In genomic region chr2:80490964-80491363, GRCh38 we compare ENCODE assay signal across 21 cellular contexts.
DNase-seq lines count a peak whose midpoint lies in the region; ATAC-seq and TF ChIP-seq lines count a peak whose summit lies in the region.
"Had no signal": no experiment of that assay in that cellular context is flagged by ENCODE, and none has a peak within 500 bp of the region (broad histone marks: within the 10 kb centered on the region; RNA-seq: fewer than 3 reads in every experiment).

No MANE protein-coding gene starts in this region.

- no peaks in the 10 kb centered on the region for H3K9me1 ChIP-seq in IMR-90 (ENCODE audit: insufficient read depth, low read length)

- peaks cover 1% of the 10 kb centered on the region; the same call in 1 of the 2 replicates for H3K4me1 ChIP-seq in IMR-90 (ENCODE audit: control insufficient read depth, insufficient read depth, low read length)
- H3K4me1 ChIP-seq in trophoblast cell (ENCODE audit: control insufficient read depth in 1 of 2, insufficient read depth in 2 of 2, low read length in 2 of 2), result peaks cover 0 to 2% of the 10 kb centered on the region in 2 experiments
- H3K4me1 ChIP-seq in stomach, result no peaks in the 10 kb centered on the region
- H3K4me1 ChIP-seq in ascending aorta, result no peaks in the 10 kb centered on the region
- H3K4me1 ChIP-seq: BE2C had no signal

- no peak overlapping the region for H2BK5ac ChIP-seq in IMR-90 (ENCODE audit: low read depth, low read length, poor library complexity, severe bottlenecking)
- H2BK5ac ChIP-seq in trophoblast cell (ENCODE audit: low read depth, low read length, poor library complexity), result no peak overlapping the region

- no peak for TF ChIP-seq POLR2A in IMR-90 (IDR thresholded peaks at IDR 0.05; ENCODE audit: low read depth, low read length)
- no peak for TF ChIP-seq POLR2A in stomach (IDR thresholded peaks at IDR 0.05)

- H2BK120ac ChIP-seq in IMR-90 (ENCODE audit: low read depth, low read length) (peak overlapping the region; percentile 53; the same call in 1 of the 2 replicates), trophoblast cell (ENCODE audit: insufficient read depth, low read length, poor library complexity) (no peak overlapping the region)

- H3K4ac ChIP-seq in IMR-90 (ENCODE audit: low read depth, low read length) (peak overlapping the region; percentile 54; the same call in 1 of the 2 replicates), trophoblast cell (ENCODE audit: low read depth, low read length) (no peak overlapping the region)

- H3K4me2 ChIP-seq in IMR-90 (ENCODE audit: low read depth, low read length) (no peak overlapping the region), trophoblast cell (ENCODE audit: low read length) (no peak overlapping the region)
- H3K4me2 ChIP-seq: GM23338 had no signal

- no peak for TF ChIP-seq CTCF in IMR-90 (conservative IDR thresholded peaks at IDR 0.05; ENCODE audit: low read depth, low read length)
- TF ChIP-seq CTCF in HFFc6 (IDR thresholded peaks at IDR 0.05), result no peak
- no peak for TF ChIP-seq CTCF in stomach (IDR thresholded peaks at IDR 0.05)
- TF ChIP-seq CTCF in ascending aorta (IDR thresholded peaks at IDR 0.05), result no peak

- H3K36me3 ChIP-seq in IMR-90 (ENCODE audit: control insufficient read depth, insufficient read depth, low read length) (no peaks in the 10 kb centered on the region), trophoblast cell (ENCODE audit: control insufficient read depth in 1 of 2, insufficient read depth in 2 of 2, low read length in 2 of 2) (no peaks in the 10 kb centered on the region), stomach (no peaks in the 10 kb centered on the region), ascending aorta (no peaks in the 10 kb centered on the region)
- H3K36me3 ChIP-seq: BE2C had no signal

- dilution Hi-C loops in IMR-90 (cut with HindIII; ENCODE audit: low sequenced_read_pairs, unreplicated experiment), result no loop called here

- no CpG with 5 or more reads among the region's 4 CpGs for WGBS in IMR-90 (ENCODE audit: extremely low coverage in 2 of 2, insufficient read length in 1 of 2), 2 experiments
- WGBS in trophoblast cell (ENCODE audit: extremely low coverage, insufficient coverage, insufficient read length), result no CpG with 5 or more reads among the region's 4 CpGs
- 46 to 73% (median 69%) methylated on average over 4 of the region's 4 CpGs for WGBS in stomach, 5 donors

- TF ChIP-seq RAD21 in IMR-90 (IDR thresholded peaks at IDR 0.05; ENCODE audit: low read length), result no peak

- no TSS peak for BruUV-seq in IMR-90 (replicated peaks; lab: Mats Ljungman, UMichigan)

- H3K4me3 ChIP-seq in IMR-90 (ENCODE audit: insufficient read depth, low read depth, low read length) (no peak overlapping the region), trophoblast cell (ENCODE audit: low read depth, low read length) (no peak overlapping the region), stomach (no peak overlapping the region), ascending aorta (no peak overlapping the region)
- H3K4me3 ChIP-seq: GM23338 had no signal

- H3K9ac ChIP-seq in IMR-90 (ENCODE audit: low read depth, low read length) (no peak overlapping the region), trophoblast cell (ENCODE audit: low read length) (no peak overlapping the region)

- H3K14ac ChIP-seq in IMR-90 (replicated peaks; ENCODE audit: low read depth, low read length), result no peak overlapping the region
- no peak overlapping the region for H3K14ac ChIP-seq in trophoblast cell (ENCODE audit: low read length)

- H3K27me3 ChIP-seq in IMR-90 (ENCODE audit: control insufficient read depth, insufficient read depth, low read length) (no peaks in the 10 kb centered on the region), trophoblast cell (ENCODE audit: insufficient read depth, low read length) (no peaks in the 10 kb centered on the region), stomach (no peaks in the 10 kb centered on the region), ascending aorta (no peaks in the 10 kb centered on the region)
- H3K27me3 ChIP-seq: BE2C had no signal

- H2AK9ac ChIP-seq in IMR-90 (replicated peaks; ENCODE audit: low read depth, low read length, poor library complexity), result no peak overlapping the region

- H4K8ac ChIP-seq in IMR-90 (ENCODE audit: low read depth in 2 of 2, low read length in 2 of 2) (peak overlapping the region in 1 of 2 experiments; percentile 19; a peak in 2 of 4 replicates), trophoblast cell (ENCODE audit: low read depth, low read length) (no peak overlapping the region)

- no peaks in the 10 kb centered on the region for H3K79me1 ChIP-seq in IMR-90 (ENCODE audit: low read depth in 1 of 2, low read length in 2 of 2)
- peaks cover 2% of the 10 kb centered on the region for H3K79me1 ChIP-seq in trophoblast cell (ENCODE audit: low read length)

- H3K27ac ChIP-seq in IMR-90 (ENCODE audit: insufficient read depth, low read length) (no peak overlapping the region), trophoblast cell (ENCODE audit: low read depth, low read length) (no peak overlapping the region), stomach (no peak overlapping the region), ascending aorta (no peak overlapping the region)

- H3K27me3 Mint-ChIP-seq in HFFc6 (ENCODE audit: insufficient read depth), result peaks cover 2% of the 10 kb centered on the region; the same call in 1 of the 2 replicates
- H3K27me3 Mint-ChIP-seq: CD8-positive, alpha-beta memory T cell had no signal

- POLR2A ChIA-PET in IMR-90 (lab: Charles Lee; ENCODE audit: unreplicated experiment), result no interaction called here

- H2BK12ac ChIP-seq in trophoblast cell (ENCODE audit: low read length), result peak overlapping the region; percentile 87

- H4K12ac ChIP-seq in trophoblast cell (ENCODE audit: low read depth, low read length), result no peak overlapping the region

- H3K56ac ChIP-seq in IMR-90 (ENCODE audit: extremely low read depth, insufficient read depth, low read length), result no peak overlapping the region

- H2AK5ac ChIP-seq in IMR-90 (ENCODE audit: low read depth, low read length) (no peak overlapping the region), trophoblast cell (ENCODE audit: low read length) (no peak overlapping the region)

- H3K4me1 Mint-ChIP-seq in HFFc6 (ENCODE audit: low read depth), result peaks cover 18% of the 10 kb centered on the region
- H3K4me1 Mint-ChIP-seq: CD4-positive, CD25-positive, alpha-beta regulatory T cell; CD8-positive, alpha-beta memory T cell had no signal

- CTCF ChIA-PET in IMR-90 (lab: Yijun Ruan, JAX), result no interaction called here

- no peak for DNase-seq in IMR-90
- peak; percentile 54 to 73 for DNase-seq in trophoblast cell
- DNase-seq in HFFc6, result no peak
- no peak for DNase-seq in stomach
- no peak for DNase-seq in ascending aorta (ENCODE audit: low spot score in 2 of 2)
- DNase-seq: ACHN; BE2C; C1 segment of cervical spinal cord; CD4-positive, CD25-positive, alpha-beta regulatory T cell; CD8-positive, alpha-beta memory T cell; COR-L47; DMS 273 treated with DMSO at 0.1 percent for 48 hours; DMS53; DND-41; EL; H7 had no signal

- no peaks in the 10 kb centered on the region for H3K79me2 ChIP-seq in trophoblast cell (ENCODE audit: control insufficient read depth, insufficient read depth, low read length, poor library complexity)

- H2BK20ac ChIP-seq in IMR-90 (ENCODE audit: low read depth, low read length), result 0 out of 2 replicates have a peak overlapping the region, but pooled peaks have one; percentile 21

- no peak overlapping the region for H3K4me3 Mint-ChIP-seq in HFFc6
- H3K4me3 Mint-ChIP-seq: CD4-positive, CD25-positive, alpha-beta regulatory T cell; CD8-positive, alpha-beta memory T cell; GM23338 had no signal

- H3K23ac ChIP-seq in IMR-90 (ENCODE audit: low read depth, low read length), result no peak overlapping the region
- no peak overlapping the region for H3K23ac ChIP-seq in trophoblast cell (ENCODE audit: low read length)

- TF ChIP-seq EP300 in stomach (IDR thresholded peaks at IDR 0.05), result no peak

- H3K9me3 Mint-ChIP-seq in HFFc6, result no peaks in the 10 kb centered on the region
- H3K9me3 Mint-ChIP-seq: GM23338 had no signal

- H3K27ac Mint-ChIP-seq in HFFc6, result no peak overlapping the region
- H3K27ac Mint-ChIP-seq: CD4-positive, CD25-positive, alpha-beta regulatory T cell; CD8-positive, alpha-beta memory T cell; GM23338 had no signal

- H4K91ac ChIP-seq in IMR-90 (ENCODE audit: insufficient read depth, low read depth, low read length) (no peak overlapping the region), trophoblast cell (ENCODE audit: low read depth, low read length) (no peak overlapping the region)

- H2AFZ ChIP-seq in IMR-90 (replicated peaks; ENCODE audit: low read length, poor library complexity), result no peak overlapping the region
- H2AFZ ChIP-seq in trophoblast cell (ENCODE audit: insufficient read depth, low read length, poor library complexity), result no peak overlapping the region
- H2AFZ ChIP-seq: GM23338 had no signal

- ATAC-seq in IMR-90 (ENCODE audit: low read depth), result no peak
- peak; percentile 64 for ATAC-seq in SK-N-SH treated with all-trans-retinoic acid at 6 μM for 48 hours
- no peak for ATAC-seq in GM19395 (IDR thresholded peaks at IDR 0.05; ENCODE audit: unreplicated experiment)
- ATAC-seq: GM23338, HCT116, HepG2 had no signal

- H4K20me1 ChIP-seq in IMR-90 (ENCODE audit: insufficient read depth, low read length), result no peaks in the 10 kb centered on the region

- no peaks in the 10 kb centered on the region for H3K36me3 Mint-ChIP-seq in HFFc6 (ENCODE audit: low read depth)
- H3K36me3 Mint-ChIP-seq: CD4-positive, CD25-positive, alpha-beta regulatory T cell; CD8-positive, alpha-beta memory T cell had no signal

- in situ Hi-C loops in IMR-90 (cut with MboI; ENCODE audit: low sequenced_read_pairs), result loop anchor here (10.0 kb wide), 1 partner anchor 556 kb away; no protein-coding TSS in a partner anchor

- no peak overlapping the region for H2BK15ac ChIP-seq in IMR-90 (ENCODE audit: low read depth, low read length)

- intact Hi-C loops in IMR-90 (cut with micrococcal nuclease), result loop anchor here (10.0 kb wide), 1 partner anchor 236 kb away; no protein-coding TSS in a partner anchor
- intact Hi-C loops in stomach (cut with DNase I; ENCODE audit: low total_unique reads), result no loop called here
- intact Hi-C loops in ascending aorta (cut with DNase I), result no loop called here

- no peak overlapping the region for H4K5ac ChIP-seq in IMR-90 (ENCODE audit: low read depth, low read length)

- H3K9me3 ChIP-seq in IMR-90 (ENCODE audit: control insufficient read depth, insufficient read depth, low read length), result no peaks in the 10 kb centered on the region
- no peaks in the 10 kb centered on the region for H3K9me3 ChIP-seq in trophoblast cell (ENCODE audit: insufficient read depth, low read depth, low read length)
- H3K9me3 ChIP-seq in stomach, result no peaks in the 10 kb centered on the region
- H3K9me3 ChIP-seq in ascending aorta, result no peaks in the 10 kb centered on the region
- H3K9me3 ChIP-seq: BE2C had no signal

- H3K18ac ChIP-seq in IMR-90 (ENCODE audit: low read depth, low read length) (no peak overlapping the region; the same call in 1 of the 2 replicates), trophoblast cell (ENCODE audit: low read length) (no peak overlapping the region)

TF ChIP-seq in IMR-90, 13 proteins besides CTCF, POLR2A, EP300 and RAD21 (continues in another document):
- TF ChIP-seq MXI1 (IDR thresholded peaks at IDR 0.05; ENCODE audit: borderline replicate concordance, low read depth, low read length) (no peak), FOS (IDR thresholded peaks at IDR 0.05; ENCODE audit: low read depth, low read length) (no peak)

TF ChIP-seq in SK-N-SH treated with all-trans-retinoic acid at 6 μM for 48 hours, 23 proteins besides CTCF, POLR2A, EP300 and RAD21 (continues in another document):
- no peak for TF ChIP-seq ZNF565 (CRISPR knock-in tag; conservative IDR thresholded peaks at IDR 0.05; ENCODE audit: low read depth)

Comparison
In these comparisons a context has a peak if more than half of its experiments do, and no peak if none do; other contexts are left out.
1. DNase-seq: peak in trophoblast cell (2 of 2); none in IMR-90 (single experiment), HFFc6 (single experiment), stomach (single experiment) and ascending aorta (0 of 2).